ENCODE assay signal across 10 cellular contexts in the genomic region with DNA sequence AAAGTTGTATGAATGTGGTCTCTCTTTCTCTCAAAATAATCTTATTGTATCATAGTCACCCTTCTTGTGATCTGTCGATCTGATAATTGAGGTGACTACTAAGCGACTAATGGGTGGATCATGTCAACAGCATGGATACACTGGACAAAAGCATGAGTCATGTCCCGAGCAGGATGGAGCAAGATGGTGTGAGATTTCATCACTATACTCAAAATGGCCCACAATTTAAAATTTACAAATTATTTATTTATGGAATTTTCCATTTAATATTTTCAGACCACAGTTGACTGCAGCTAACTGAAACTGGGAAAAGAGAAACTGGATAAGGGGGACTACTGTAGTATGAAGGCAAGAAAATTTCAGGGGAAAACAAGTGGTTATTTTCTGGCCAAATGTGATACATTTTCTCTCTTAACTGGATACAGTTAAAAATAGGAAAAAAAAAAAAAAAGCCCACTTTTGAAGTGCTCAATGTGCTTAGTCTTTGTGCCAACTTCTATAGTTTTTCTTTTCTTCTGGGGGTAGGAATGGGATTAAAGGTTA. TPM values are rescaled to one million over a fixed set of nuclear protein-coding genes. Genes with fewer than 3 reads are reported as not detected.
DNase-seq lines count a peak whose midpoint lies in the region; ATAC-seq and TF ChIP-seq lines count a peak whose summit lies in the region.
"Had no signal": no experiment of that assay in that cellular context is flagged by ENCODE, and none has a peak within 500 bp of the region (broad histone marks: within the 10 kb centered on the region; RNA-seq: fewer than 3 reads in every experiment).

No MANE protein-coding gene starts in this region.

- TF ChIP-seq CTCF in AG09319 (IDR thresholded peaks at IDR 0.05; ENCODE audit: low read depth, low read length), result no peak
- no peak for TF ChIP-seq CTCF in HCT116 (IDR thresholded peaks at IDR 0.05 in 2 of 3, conservative IDR thresholded peaks at IDR 0.05 in 1 of 3; ENCODE audit: borderline replicate concordance in 1 of 3, insufficient read depth in 1 of 3, low read depth in 2 of 3, low read length in 2 of 3)
- TF ChIP-seq CTCF in endothelial cell (IDR thresholded peaks at IDR 0.05; ENCODE audit: unreplicated experiment), result no peak

- no peaks in the 10 kb centered on the region for H3K27me3 ChIP-seq in HCT116 (ENCODE audit: insufficient read depth, low read length)

- CTCF ChIA-PET in HCT116 (lab: Charles Lee), result no interaction called here

- peak; percentile 68 for DNase-seq in AG09319 (ENCODE audit: extremely low read depth, low read depth)
- DNase-seq in HCT116 (ENCODE audit: low read depth, low spot score), result peak; percentile 94
- DNase-seq in SW480 (ENCODE audit: low spot score), result peak; percentile 64
- peak; percentile 66 for DNase-seq in hepatic stellate cell (ENCODE audit: low spot score)
- no peak for DNase-seq in 8988T
- DNase-seq in endothelial cell (ENCODE audit: low spot score), result no peak
- DNase-seq: NCI-H2171 treated with DMSO at 0.1 percent for 48 hours had no signal

- RAD21 ChIA-PET in HCT116 (lab: Charles Lee; ENCODE audit: low non-redundant PET in 1 of 2, low total read pairs in 2 of 2, uncharacterized antibody in 2 of 2, unreplicated experiment in 2 of 2), result no interaction called here

- intact Hi-C loops in HCT116 (cut with micrococcal nuclease), result loop anchor here (5.0 kb wide), 1 partner anchor 88 kb away; no protein-coding TSS in a partner anchor

- ATAC-seq in HCT116 (peak; percentile 49), HG02610 (IDR thresholded peaks at IDR 0.05; ENCODE audit: unreplicated experiment) (no peak), HG02885 (IDR thresholded peaks at IDR 0.05; ENCODE audit: poor library complexity, unreplicated experiment) (no peak)

- peaks cover 7% of the 10 kb centered on the region for H3K36me3 Mint-ChIP-seq in endothelial cell (ENCODE audit: low read depth, unreplicated experiment)

- no peaks in the 10 kb centered on the region for H3K9me3 ChIP-seq in HCT116 (ENCODE audit: control insufficient read depth in 1 of 2, insufficient read depth in 1 of 2, low read depth in 1 of 2, low read length in 2 of 2)

- no peaks in the 10 kb centered on the region for H4K20me1 ChIP-seq in HCT116 (ENCODE audit: insufficient read depth)

- no peaks in the 10 kb centered on the region for H3K9me3 Mint-ChIP-seq in endothelial cell (ENCODE audit: unreplicated experiment)

- TF ChIP-seq POLR2A in HCT116 (IDR thresholded peaks at IDR 0.05; ENCODE audit: borderline replicate concordance, extremely low read depth, insufficient read depth, insufficient read length), result no peak

- no peak overlapping the region for H3K4me3 Mint-ChIP-seq in endothelial cell (ENCODE audit: unreplicated experiment)
- H3K4me3 Mint-ChIP-seq: nephron had no signal

- H3K4me1 Mint-ChIP-seq in endothelial cell (ENCODE audit: unreplicated experiment), result no peaks in the 10 kb centered on the region
- H3K4me1 Mint-ChIP-seq: nephron had no signal

- no peak overlapping the region for H3K27ac Mint-ChIP-seq in endothelial cell (ENCODE audit: unreplicated experiment)
- H3K27ac Mint-ChIP-seq: nephron had no signal

- H3K36me3 ChIP-seq in HCT116 (ENCODE audit: control insufficient read depth in 1 of 2, insufficient read depth in 2 of 2, low read length in 2 of 2), result no peaks in the 10 kb centered on the region

- H2AFZ ChIP-seq in HCT116 (ENCODE audit: low read depth, low read length, poor library complexity, severe bottlenecking), result no peak overlapping the region

- peaks cover 1% of the 10 kb centered on the region for H3K27me3 Mint-ChIP-seq in endothelial cell (ENCODE audit: unreplicated experiment)

- peak overlapping the region; percentile 73 for H3K9ac ChIP-seq in HCT116 (ENCODE audit: low read length)

- no peak for TF ChIP-seq RAD21 in HCT116 (IDR thresholded peaks at IDR 0.05; ENCODE audit: low read depth)

- POLR2A ChIA-PET in HCT116 (lab: Charles Lee), result interaction anchor here (1.0 kb wide), 1 partner anchor 11 kb away, joined by 4 read pairs; no protein-coding TSS in a partner anchor

- no peaks in the 10 kb centered on the region for H3K9me2 ChIP-seq in HCT116 (ENCODE audit: insufficient read depth)

- peaks cover 67 to 80% of the 10 kb centered on the region in 2 experiments for H3K4me1 ChIP-seq in HCT116 (ENCODE audit: control insufficient read depth in 1 of 2, insufficient read depth in 2 of 2, low read length in 2 of 2)

- peak overlapping the region; percentile 95 for H3K27ac ChIP-seq in HCT116 (ENCODE audit: low read depth, low read length)

- BruUV-seq in HCT116 (replicated peaks; lab: Mats Ljungman, UMichigan), result no TSS peak

- H3K79me2 ChIP-seq in HCT116 (ENCODE audit: insufficient read depth, low read length), result peaks cover 26% of the 10 kb centered on the region

- peak overlapping the region; percentile 83 for H3K4me2 ChIP-seq in HCT116 (ENCODE audit: low read length)

- H3K4me3 ChIP-seq in HCT116 (replicated peaks in 1 of 2; ENCODE audit: low read depth in 1 of 2, low read length in 2 of 2), result peak overlapping the region in 1 of 2 experiments; percentile 51; a peak in 2 of 4 replicates

TF ChIP-seq in HCT116, 20 proteins besides CTCF, POLR2A, EP300 and RAD21 (continues in another document):
- TF ChIP-seq FOSL1 (IDR thresholded peaks at IDR 0.05; ENCODE audit: low read depth) (peak; percentile 94), EGR1 (IDR thresholded peaks at IDR 0.05; ENCODE audit: low read depth) (no peak), ELF1 (IDR thresholded peaks at IDR 0.05; ENCODE audit: borderline replicate concordance, low read depth) (no peak), JUND (IDR thresholded peaks at IDR 0.05) (peak; percentile 93), CEBPB (IDR thresholded peaks at IDR 0.05; ENCODE audit: low read depth) (peak; percentile 96), SRF (IDR thresholded peaks at IDR 0.05; ENCODE audit: low read depth) (peak; percentile 51; the same call in 1 of the 2 replicates), YY1 (IDR thresholded peaks at IDR 0.05; ENCODE audit: extremely low read depth, insufficient replicate concordance, low read depth, low read length) (peak; percentile 81), EZH2 (IDR thresholded peaks at IDR 0.05) (no peak), SIN3A (IDR thresholded peaks at IDR 0.05; ENCODE audit: low read depth) (no peak; the same call in 1 of the 2 replicates), CBX3 (IDR thresholded peaks at IDR 0.05; ENCODE audit: low read depth) (peak; percentile 79; the same call in 1 of the 2 replicates), SP1 (IDR thresholded peaks at IDR 0.05; ENCODE audit: low read depth) (peak; percentile 92), POLR2AphosphoS5 (IDR thresholded peaks at IDR 0.05; ENCODE audit: low read depth, low read length) (peak; percentile 77), ZNF274 (IDR thresholded peaks at IDR 0.05; ENCODE audit: low read depth, low read length) (no peak)
- TF ChIP-seq, protein P1, sequence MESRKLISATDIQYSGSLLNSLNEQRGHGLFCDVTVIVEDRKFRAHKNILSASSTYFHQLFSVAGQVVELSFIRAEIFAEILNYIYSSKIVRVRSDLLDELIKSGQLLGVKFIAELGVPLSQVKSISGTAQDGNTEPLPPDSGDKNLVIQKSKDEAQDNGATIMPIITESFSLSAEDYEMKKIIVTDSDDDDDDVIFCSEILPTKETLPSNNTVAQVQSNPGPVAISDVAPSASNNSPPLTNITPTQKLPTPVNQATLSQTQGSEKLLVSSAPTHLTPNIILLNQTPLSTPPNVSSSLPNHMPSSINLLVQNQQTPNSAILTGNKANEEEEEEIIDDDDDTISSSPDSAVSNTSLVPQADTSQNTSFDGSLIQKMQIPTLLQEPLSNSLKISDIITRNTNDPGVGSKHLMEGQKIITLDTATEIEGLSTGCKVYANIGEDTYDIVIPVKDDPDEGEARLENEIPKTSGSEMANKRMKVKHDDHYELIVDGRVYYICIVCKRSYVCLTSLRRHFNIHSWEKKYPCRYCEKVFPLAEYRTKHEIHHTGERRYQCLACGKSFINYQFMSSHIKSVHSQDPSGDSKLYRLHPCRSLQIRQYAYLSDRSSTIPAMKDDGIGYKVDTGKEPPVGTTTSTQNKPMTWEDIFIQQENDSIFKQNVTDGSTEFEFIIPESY (IDR thresholded peaks at IDR 0.05; ENCODE audit: extremely low read depth, insufficient replicate concordance, low read length), result no peak
- TF ChIP-seq, protein P2, sequence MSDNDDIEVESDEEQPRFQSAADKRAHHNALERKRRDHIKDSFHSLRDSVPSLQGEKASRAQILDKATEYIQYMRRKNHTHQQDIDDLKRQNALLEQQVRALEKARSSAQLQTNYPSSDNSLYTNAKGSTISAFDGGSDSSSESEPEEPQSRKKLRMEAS (IDR thresholded peaks at IDR 0.05), result peak; percentile 65
- TF ChIP-seq, protein P3, sequence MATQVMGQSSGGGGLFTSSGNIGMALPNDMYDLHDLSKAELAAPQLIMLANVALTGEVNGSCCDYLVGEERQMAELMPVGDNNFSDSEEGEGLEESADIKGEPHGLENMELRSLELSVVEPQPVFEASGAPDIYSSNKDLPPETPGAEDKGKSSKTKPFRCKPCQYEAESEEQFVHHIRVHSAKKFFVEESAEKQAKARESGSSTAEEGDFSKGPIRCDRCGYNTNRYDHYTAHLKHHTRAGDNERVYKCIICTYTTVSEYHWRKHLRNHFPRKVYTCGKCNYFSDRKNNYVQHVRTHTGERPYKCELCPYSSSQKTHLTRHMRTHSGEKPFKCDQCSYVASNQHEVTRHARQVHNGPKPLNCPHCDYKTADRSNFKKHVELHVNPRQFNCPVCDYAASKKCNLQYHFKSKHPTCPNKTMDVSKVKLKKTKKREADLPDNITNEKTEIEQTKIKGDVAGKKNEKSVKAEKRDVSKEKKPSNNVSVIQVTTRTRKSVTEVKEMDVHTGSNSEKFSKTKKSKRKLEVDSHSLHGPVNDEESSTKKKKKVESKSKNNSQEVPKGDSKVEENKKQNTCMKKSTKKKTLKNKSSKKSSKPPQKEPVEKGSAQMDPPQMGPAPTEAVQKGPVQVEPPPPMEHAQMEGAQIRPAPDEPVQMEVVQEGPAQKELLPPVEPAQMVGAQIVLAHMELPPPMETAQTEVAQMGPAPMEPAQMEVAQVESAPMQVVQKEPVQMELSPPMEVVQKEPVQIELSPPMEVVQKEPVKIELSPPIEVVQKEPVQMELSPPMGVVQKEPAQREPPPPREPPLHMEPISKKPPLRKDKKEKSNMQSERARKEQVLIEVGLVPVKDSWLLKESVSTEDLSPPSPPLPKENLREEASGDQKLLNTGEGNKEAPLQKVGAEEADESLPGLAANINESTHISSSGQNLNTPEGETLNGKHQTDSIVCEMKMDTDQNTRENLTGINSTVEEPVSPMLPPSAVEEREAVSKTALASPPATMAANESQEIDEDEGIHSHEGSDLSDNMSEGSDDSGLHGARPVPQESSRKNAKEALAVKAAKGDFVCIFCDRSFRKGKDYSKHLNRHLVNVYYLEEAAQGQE (IDR thresholded peaks at IDR 0.05; ENCODE audit: low read depth), result no peak
- TF ChIP-seq, protein P4, sequence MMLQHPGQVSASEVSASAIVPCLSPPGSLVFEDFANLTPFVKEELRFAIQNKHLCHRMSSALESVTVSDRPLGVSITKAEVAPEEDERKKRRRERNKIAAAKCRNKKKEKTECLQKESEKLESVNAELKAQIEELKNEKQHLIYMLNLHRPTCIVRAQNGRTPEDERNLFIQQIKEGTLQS (IDR thresholded peaks at IDR 0.05), result peak; percentile 69; the same call in 1 of the 2 replicates

RNA-seq across cellular contexts. Expression of a gene that starts 25.3 kb away (rescaled TPM):
- total RNA-seq in HCT116 (2021; ENCODE audit: unreplicated experiment) (4.5 TPM), endothelial cell (ENCODE audit: unreplicated experiment) (15.6 TPM)
- 1.6 and 2.3 TPM in 2 replicates for polyA plus RNA-seq in HCT116 (2012)

Comparison
In these comparisons a context has a peak if more than half of its experiments do, and no peak if none do; other contexts are left out.
1. DNase-seq: peak in AG09319 (single experiment), HCT116 (single experiment), SW480 (single experiment) and hepatic stellate cell (single experiment); none in 8988T (single experiment) and endothelial cell (single experiment).